Comparison of ENCODE assay signal across 8 cellular contexts in the genomic region with DNA sequence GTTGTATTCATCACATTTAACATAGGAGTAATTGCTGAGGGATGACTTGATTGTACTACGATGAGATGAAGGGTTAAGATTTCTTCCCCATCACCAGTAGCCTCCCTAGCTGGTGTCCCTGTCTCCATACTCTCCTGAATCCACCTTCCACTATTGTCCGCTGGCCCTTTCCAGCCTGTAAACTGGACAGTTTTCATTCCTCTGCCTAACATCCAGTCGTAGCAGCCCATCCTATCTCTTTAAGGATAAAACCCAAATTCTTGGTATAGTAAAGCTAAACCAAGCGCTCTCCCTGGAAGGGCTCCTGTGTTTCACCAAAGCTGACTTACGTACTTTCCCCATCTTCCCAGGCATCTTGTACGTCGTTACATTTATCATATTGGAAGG. TPM values are rescaled to one million over a fixed set of nuclear protein-coding genes. Genes with fewer than 3 reads are reported as not detected.
DNase-seq lines count a peak whose midpoint lies in the region; ATAC-seq and TF ChIP-seq lines count a peak whose summit lies in the region.

No MANE protein-coding gene starts in this region.

- TF ChIP-seq POLR2A in body of pancreas (IDR thresholded peaks at IDR 0.05): no peak

- H3K27me3 Mint-ChIP-seq in stimulated activated memory B cell treated with anti-CD40 and anti-IgM and Interleukin-4, amounts not matched to agents 10 μg/mL and 1 μg/mL and 100 μg/mL, for 72 hours: no peaks in the 10 kb centered on the region

- peaks cover 61% of the 10 kb centered on the region for H3K4me1 Mint-ChIP-seq in stimulated activated memory B cell treated with anti-CD40 and anti-IgM and Interleukin-4, amounts not matched to agents 10 μg/mL and 1 μg/mL and 100 μg/mL, for 72 hours

- peak overlapping the region; percentile 96 for H3K27ac Mint-ChIP-seq in stimulated activated memory B cell treated with anti-CD40 and anti-IgM and Interleukin-4, amounts not matched to agents 10 μg/mL and 1 μg/mL and 100 μg/mL, for 72 hours

- no peak for ATAC-seq in body of pancreas
- no peak for ATAC-seq in stimulated activated memory B cell treated with anti-CD40 and anti-IgM and Interleukin-4, amounts not matched to agents 10 μg/mL and 1 μg/mL and 100 μg/mL, for 72 hours
- ATAC-seq in HG03460 (IDR thresholded peaks at IDR 0.05; ENCODE audit: unreplicated experiment): no peak

- no peaks in the 10 kb centered on the region for H3K27me3 ChIP-seq in body of pancreas

- peak overlapping the region; percentile 97 to 100 (median 98) for H3K27ac ChIP-seq in body of pancreas

- peaks cover 46% of the 10 kb centered on the region for H3K4me1 ChIP-seq in body of pancreas

- no peaks in the 10 kb centered on the region for H3K9me3 Mint-ChIP-seq in stimulated activated memory B cell treated with anti-CD40 and anti-IgM and Interleukin-4, amounts not matched to agents 10 μg/mL and 1 μg/mL and 100 μg/mL, for 72 hours

- intact Hi-C loops in body of pancreas (cut with DNase I): no loop called here

- H3K4me3 ChIP-seq in body of pancreas: peak overlapping the region; percentile 34 to 41

- no peak for TF ChIP-seq CTCF in body of pancreas (IDR thresholded peaks at IDR 0.05)

- peaks cover 35% of the 10 kb centered on the region for H3K36me3 Mint-ChIP-seq in stimulated activated memory B cell treated with anti-CD40 and anti-IgM and Interleukin-4, amounts not matched to agents 10 μg/mL and 1 μg/mL and 100 μg/mL, for 72 hours

- no peaks in the 10 kb centered on the region for H3K36me3 ChIP-seq in body of pancreas (replicated peaks in 1 of 2; ENCODE audit: insufficient read depth in 1 of 2, low read depth in 2 of 2)

- WGBS in body of pancreas, 2 donors: 0 to 1% methylated on average over 7 of the region's 7 CpGs

- no peaks in the 10 kb centered on the region for H3K9me3 ChIP-seq in body of pancreas

- DNase-seq in 8988T: peak; percentile 28
- peak; percentile 32 for DNase-seq in Daoy (ENCODE audit: low read depth)
- peak; percentile 15 for DNase-seq in NCI-H226
- DNase-seq in body of pancreas: no peak
- DNase-seq in kidney glomerular epithelial cell (lab: John Stamatoyannopoulos, UW): peak; percentile 60
- DNase-seq in AML-193 (lab: John Stamatoyannopoulos, UW): no peak

- H3K4me3 Mint-ChIP-seq in stimulated activated memory B cell treated with anti-CD40 and anti-IgM and Interleukin-4, amounts not matched to agents 10 μg/mL and 1 μg/mL and 100 μg/mL, for 72 hours: peak overlapping the region; percentile 99

RNA-seq across cellular contexts. Expression of gene COX20, which starts 0.7 kb away (rescaled TPM):
- total RNA-seq in Daoy (2014; rRNA removed; shearing (Covaris generic)): 53.8 and 94.6 TPM in 2 replicates
- 10 to 100 TPM; 13.2 to 35.3 TPM for total RNA-seq in body of pancreas

RNA-seq across cellular contexts. Expression of gene HNRNPU, which starts 28.2 kb away (rescaled TPM):
- total RNA-seq in Daoy (2014; rRNA removed; shearing (Covaris generic)): 691 and 753 TPM in 2 replicates
- total RNA-seq in body of pancreas: 100 to 1,000 TPM; 201 to 294 TPM

Comparison
In these comparisons a context has a peak if more than half of its experiments do, and no peak if none do; other contexts are left out.
1. DNase-seq: peak in 8988T (single experiment), Daoy (single experiment), NCI-H226 (single experiment) and kidney glomerular epithelial cell (single experiment); none in body of pancreas (0 of 4) and AML-193 (0 of 2).